Comparison of ENCODE assay signal across 9 cellular contexts in genomic region chr6:52536424-52536916, GRCh38.
DNase-seq lines count a peak whose midpoint lies in the region; ATAC-seq, FAIRE-seq and TF ChIP-seq lines count a peak whose summit lies in the region.
"Had no signal": no experiment of that assay in that cellular context is flagged by ENCODE, and none has a peak within 500 bp of the region (broad histone marks: within the 10 kb centered on the region; RNA-seq: fewer than 3 reads in every experiment).

No MANE protein-coding gene starts in this region.

- H3K4me3 ChIP-seq in ACC112 (ENCODE audit: low read depth, low read length) (no peak overlapping the region), MM.1S (ENCODE audit: low read length) (peak overlapping the region; percentile 26)

- FAIRE-seq in GM19239 (lab: Jason Lieb, UNC), result peak; percentile 33

- peak; percentile 23 for TF ChIP-seq CTCF in MM.1S (IDR thresholded peaks at IDR 0.05; ENCODE audit: low read length)

- H3K9me2 ChIP-seq in MM.1S (replicated peaks; ENCODE audit: insufficient read depth, low read length), result no peaks in the 10 kb centered on the region

- H3K79me2 ChIP-seq in ACC112 (ENCODE audit: control insufficient read depth, insufficient read depth, low read length, unreplicated experiment), result peaks cover 97% of the 10 kb centered on the region
- H3K79me2 ChIP-seq in MM.1S (ENCODE audit: low read length), result peaks cover 78% of the 10 kb centered on the region

- H3K4me1 ChIP-seq in ACC112 (ENCODE audit: control insufficient read depth, insufficient read depth, low read length, unreplicated experiment) (peaks cover 87% of the 10 kb centered on the region), MM.1S (ENCODE audit: low read length) (peaks cover 90% of the 10 kb centered on the region)

- H3K36me3 ChIP-seq in ACC112 (ENCODE audit: insufficient read depth, low read length) (peaks cover 20% of the 10 kb centered on the region; the same call in 1 of the 2 replicates), MM.1S (replicated peaks; ENCODE audit: insufficient read depth, low read length) (peaks cover 15% of the 10 kb centered on the region; the same call in 1 of the 2 replicates)

- H3K9ac ChIP-seq in MM.1S (ENCODE audit: low read length), result peak overlapping the region; percentile 77

- H2AFZ ChIP-seq in ACC112 (ENCODE audit: low read length, unreplicated experiment) (no peak overlapping the region), MM.1S (ENCODE audit: low read length) (no peak overlapping the region)

- no peak for DNase-seq in GM19239 (ENCODE audit: insufficient read length, low spot score)
- peak; percentile 90 for DNase-seq in MM.1S
- no peak for DNase-seq in superior temporal gyrus (ENCODE audit: extremely low spot score)
- no peak for DNase-seq in UCSD-AML1 (lab: John Stamatoyannopoulos, UW; ENCODE audit: unreplicated experiment)
- DNase-seq in NCI-H1417 (lab: John Stamatoyannopoulos, UW), result no peak
- no peak for DNase-seq in iPS-NIHi7 (ENCODE audit: extremely low spot score)
- DNase-seq: stimulated activated naive CD4-positive, alpha-beta T cell had no signal

- H4K20me1 ChIP-seq in MM.1S (ENCODE audit: insufficient read depth, low read length), result no peaks in the 10 kb centered on the region

- H3K27me3 ChIP-seq in ACC112 (ENCODE audit: insufficient read depth, low read length) (no peaks in the 10 kb centered on the region), MM.1S (replicated peaks; ENCODE audit: insufficient read depth, low read length) (no peaks in the 10 kb centered on the region)

- peak overlapping the region; percentile 91 for H3K4me2 ChIP-seq in MM.1S (ENCODE audit: low read depth, low read length)

- H3K27ac ChIP-seq in ACC112 (ENCODE audit: low read depth, low read length) (peak overlapping the region; percentile 96), MM.1S (ENCODE audit: low read length) (peak overlapping the region; percentile 99)

- ATAC-seq in HG02798 (IDR thresholded peaks at IDR 0.05; ENCODE audit: poor library complexity, unreplicated experiment), result peak; percentile 61

- peaks cover 81% of the 10 kb centered on the region for H3F3A ChIP-seq in MM.1S (ENCODE audit: insufficient read depth, low read length)

- no peaks in the 10 kb centered on the region for H3K9me3 ChIP-seq in MM.1S (replicated peaks; ENCODE audit: insufficient read depth, low read length)
